3 cellular contexts compared by ENCODE assay signal in the genomic region with DNA sequence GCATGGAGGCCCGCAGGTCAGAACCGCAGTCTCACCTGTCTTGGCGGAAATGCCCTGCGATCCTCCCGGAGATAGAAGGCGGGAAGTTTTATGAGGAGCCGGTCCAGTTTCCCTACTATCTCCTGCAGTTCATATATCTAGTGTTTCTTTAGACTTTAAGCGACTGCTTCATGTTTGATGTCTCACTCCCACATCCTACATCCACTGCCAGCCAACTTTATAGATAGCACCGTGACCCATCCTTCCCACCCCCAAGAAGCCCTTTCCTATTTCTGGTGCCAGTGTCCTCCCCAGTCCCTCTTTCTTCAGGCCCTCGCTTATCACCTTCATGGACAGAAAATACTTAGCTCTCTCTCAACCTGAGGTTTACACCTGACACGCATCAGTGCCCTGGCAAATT. TPM values are rescaled to one million over a fixed set of nuclear protein-coding genes. Genes with fewer than 3 reads are reported as not detected.
"Had no signal": no experiment of that assay in that cellular context is flagged by ENCODE, and none has a peak within 500 bp of the region (broad histone marks: within the 10 kb centered on the region; RNA-seq: fewer than 3 reads in every experiment).

No MANE protein-coding gene starts in this region.

RNA-seq across cellular contexts. Expression of a gene that starts 0.9 kb away (rescaled TPM):
- polyA plus RNA-seq: stomach, thymus, urinary bladder had no signal
